In the genomic region with DNA sequence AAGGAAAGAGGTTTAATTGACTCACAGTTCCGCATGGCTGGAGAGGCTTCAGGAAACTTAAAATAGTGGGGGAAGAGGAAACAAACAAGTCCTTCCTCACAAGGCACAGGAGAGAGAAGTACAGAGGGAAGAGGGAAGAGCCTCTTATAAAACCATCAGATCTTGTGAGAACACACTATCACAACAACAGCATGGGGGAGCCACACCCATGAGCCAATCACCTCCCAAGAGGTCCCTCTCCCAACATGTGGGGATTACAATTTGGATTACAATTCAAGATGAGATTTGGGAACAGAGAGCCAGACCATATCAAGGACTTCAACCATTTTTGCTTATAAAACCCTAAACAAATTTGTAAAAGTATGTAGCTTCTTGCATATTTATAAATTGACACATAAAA, we compare ENCODE assay signal across 10 cellular contexts. TPM values are rescaled to one million over a fixed set of nuclear protein-coding genes. Genes with fewer than 3 reads are reported as not detected.
"Had no signal": no experiment of that assay in that cellular context is flagged by ENCODE, and none has a peak within 500 bp of the region (broad histone marks: within the 10 kb centered on the region; RNA-seq: fewer than 3 reads in every experiment).

No MANE protein-coding gene starts in this region.

- ATAC-seq: HCT116, HepG2 had no signal

- H3K4me1 Mint-ChIP-seq: IgD-negative memory B cell had no signal

- H3K4me3 Mint-ChIP-seq: HFFc6, IgD-negative memory B cell had no signal

- H3K27me3 Mint-ChIP-seq: IgD-negative memory B cell had no signal

- H3K4me1 ChIP-seq: HAP-1 had no signal

- H3K36me3 Mint-ChIP-seq: IgD-negative memory B cell had no signal

- H3K36me3 ChIP-seq: HAP-1 had no signal

- H3K27ac ChIP-seq: GM23248, HL-60 had no signal

- H3K9me3 ChIP-seq: HAP-1 had no signal

- DNase-seq: GM23248, GOT3, H7, HFFc6 had no signal

- H3K9ac ChIP-seq: GM23248 had no signal

- H3K4me3 ChIP-seq: GM23248, HAP-1 had no signal

- H3K27ac Mint-ChIP-seq: HFFc6, IgD-negative memory B cell had no signal

RNA-seq across cellular contexts. Expression of gene SLCO1C1, which starts 45.8 kb away (rescaled TPM):
- total RNA-seq: GM23248, H7, HepG2, HFFc6, HT1080 had no signal
- polyA plus RNA-seq: GM23248, HepG2, IgD-negative memory B cell had no signal
